1 cellular context compared by ENCODE assay signal in genomic region chr17:37406635-37407455, GRCh38.
TF ChIP-seq lines count a peak whose summit lies in the region.

Gene ACACA (minus strand): TSS chr17:37406836. CDS start chr17:37406299, 537 bp downstream.
Gene TADA2A (plus strand): TSS chr17:37406886. CDS start chr17:37411366, 4,480 bp downstream.

TF ChIP-seq in HEK293, 187 proteins besides CTCF, POLR2A, EP300 and RAD21 (continued from another document and continues in another):
- TF ChIP-seq ZBTB21 (tag by site-specific recombination; IDR thresholded peaks at IDR 0.05) (no peak), ZNF155 (tag by site-specific recombination; IDR thresholded peaks at IDR 0.05) (no peak), ZBTB49 (tag by site-specific recombination; IDR thresholded peaks at IDR 0.05; ENCODE audit: low read depth) (no peak), ZNF133 (tag by site-specific recombination; IDR thresholded peaks at IDR 0.05) (no peak), RBAK (tag by site-specific recombination; IDR thresholded peaks at IDR 0.05) (no peak), ZNF169 (tag by site-specific recombination; IDR thresholded peaks at IDR 0.05) (no peak), ZNF610 (tag by site-specific recombination; IDR thresholded peaks at IDR 0.05; ENCODE audit: borderline replicate concordance) (0 out of 2 replicates have a peak, but pooled peaks have one; percentile 25), ZNF530 (tag by site-specific recombination; IDR thresholded peaks at IDR 0.05; ENCODE audit: low read depth) (no peak), ZNF629 (tag by site-specific recombination; IDR thresholded peaks at IDR 0.05) (peak; percentile 35; the same call in 1 of the 2 replicates), SP3 (tag by site-specific recombination; IDR thresholded peaks at IDR 0.05) (peak; percentile 71), REST (tag by site-specific recombination; IDR thresholded peaks at IDR 0.05) (no peak), ZNF302 (tag by site-specific recombination; IDR thresholded peaks at IDR 0.05; ENCODE audit: low read depth) (no peak), ZNF24 (tag by site-specific recombination; IDR thresholded peaks at IDR 0.05) (no peak; the same call in 1 of the 2 replicates), ZBTB48 (tag by site-specific recombination; IDR thresholded peaks at IDR 0.05) (no peak; the same call in 1 of the 2 replicates), ZNF664 (tag by site-specific recombination; IDR thresholded peaks at IDR 0.05) (no peak), ZNF626 (tag by site-specific recombination; IDR thresholded peaks at IDR 0.05) (no peak), ZNF324 (tag by site-specific recombination; IDR thresholded peaks at IDR 0.05) (0 out of 2 replicates have a peak, but pooled peaks have one; percentile 47), PATZ1 (tag by site-specific recombination; IDR thresholded peaks at IDR 0.05) (peak; percentile 8), ZNF544 (tag by site-specific recombination; IDR thresholded peaks at IDR 0.05) (no peak), SCRT2 (tag by site-specific recombination; IDR thresholded peaks at IDR 0.05) (no peak), ZNF704 (tag by site-specific recombination; IDR thresholded peaks at IDR 0.05) (no peak), ZNF585B (tag by site-specific recombination; IDR thresholded peaks at IDR 0.05) (no peak), OSR2 (tag by site-specific recombination; IDR thresholded peaks at IDR 0.05) (no peak), ZNF792 (tag by site-specific recombination; IDR thresholded peaks at IDR 0.05) (no peak), ZNF404 (tag by site-specific recombination; IDR thresholded peaks at IDR 0.05) (no peak), ZNF223 (tag by site-specific recombination; IDR thresholded peaks at IDR 0.05) (no peak), ZNF548 (tag by site-specific recombination; IDR thresholded peaks at IDR 0.05) (no peak), ZNF555 (tag by site-specific recombination; conservative IDR thresholded peaks at IDR 0.05) (no peak), OVOL3 (tag by site-specific recombination; IDR thresholded peaks at IDR 0.05) (no peak), ZNF175 (tag by site-specific recombination; IDR thresholded peaks at IDR 0.05) (no peak), ZNF274 (IDR thresholded peaks at IDR 0.05; ENCODE audit: low read length) (no peak), ZNF274 (tag by site-specific recombination; IDR thresholded peaks at IDR 0.05; ENCODE audit: borderline replicate concordance) (no peak), ZNF692 (tag by site-specific recombination; IDR thresholded peaks at IDR 0.05) (peak; percentile 80), ZNF843 (tag by site-specific recombination; IDR thresholded peaks at IDR 0.05) (peak; percentile 25; the same call in 1 of the 2 replicates), ZNF529 (tag by site-specific recombination; IDR thresholded peaks at IDR 0.05; ENCODE audit: insufficient replicate concordance) (no peak), ZNF214 (tag by site-specific recombination; IDR thresholded peaks at IDR 0.05; ENCODE audit: borderline replicate concordance) (no peak), ZNF561 (tag by site-specific recombination; IDR thresholded peaks at IDR 0.05; ENCODE audit: borderline replicate concordance) (peak; percentile 44; the same call in 1 of the 2 replicates), ZNF280C (tag by site-specific recombination; IDR thresholded peaks at IDR 0.05) (no peak), GLIS1 (tag by site-specific recombination; IDR thresholded peaks at IDR 0.05) (peak; percentile 47), YY2 (tag by site-specific recombination; IDR thresholded peaks at IDR 0.05) (no peak), PRDM2 (tag by site-specific recombination; IDR thresholded peaks at IDR 0.05; ENCODE audit: borderline replicate concordance) (no peak), ZNF623 (tag by site-specific recombination; IDR thresholded peaks at IDR 0.05) (no peak), ZNF785 (tag by site-specific recombination; IDR thresholded peaks at IDR 0.05) (no peak), BCL11A (tag by site-specific recombination; IDR thresholded peaks at IDR 0.05; ENCODE audit: low read depth) (no peak), GLI2 (tag by site-specific recombination; IDR thresholded peaks at IDR 0.05; ENCODE audit: borderline replicate concordance, low read depth) (no peak), ZBTB20 (tag by site-specific recombination; IDR thresholded peaks at IDR 0.05) (peak; percentile 72), TCF7L2 (IDR thresholded peaks at IDR 0.05; ENCODE audit: borderline replicate concordance, low read depth, low read length) (no peak), ZFP69B (tag by site-specific recombination; IDR thresholded peaks at IDR 0.05) (peak; percentile 57; the same call in 1 of the 2 replicates), WT1 (tag by site-specific recombination; IDR thresholded peaks at IDR 0.05) (no peak; the same call in 1 of the 2 replicates), IKZF3 (tag by site-specific recombination; IDR thresholded peaks at IDR 0.05) (peak; percentile 60; the same call in 1 of the 2 replicates)
